ENCODE assay signal across 8 cellular contexts in genomic region chr20:38926934-38927616, GRCh38. TPM values are rescaled to one million over a fixed set of nuclear protein-coding genes. Genes with fewer than 3 reads are reported as not detected.
DNase-seq lines count a peak whose midpoint lies in the region; ATAC-seq and TF ChIP-seq lines count a peak whose summit lies in the region.

No MANE protein-coding gene starts in this region.

- TSS peak; percentile 42 for BruUV-seq in PC-3 (replicated peaks; lab: Mats Ljungman, UMichigan)

- no peaks in the 10 kb centered on the region for H3K27me3 ChIP-seq in CD4-positive, alpha-beta memory T cell (ENCODE audit: insufficient read depth, low read length)
- H3K27me3 ChIP-seq in PC-3 (ENCODE audit: low read length) (no peaks in the 10 kb centered on the region), rectal smooth muscle tissue (ENCODE audit: control insufficient read depth, insufficient read depth, low read length) (no peaks in the 10 kb centered on the region)

- ATAC-seq in GM21528 (IDR thresholded peaks at IDR 0.05; ENCODE audit: low FRiP score, unreplicated experiment): peak; percentile 12
- ATAC-seq in PC-3: no peak
- ATAC-seq in HG03521 (IDR thresholded peaks at IDR 0.05; ENCODE audit: unreplicated experiment): no peak

- peaks cover 0 to 2% (median 0%) of the 10 kb centered on the region in 8 donors for H3K9me3 Mint-ChIP-seq in CD4-positive, alpha-beta memory T cell

- peaks cover 59% of the 10 kb centered on the region for H3K79me2 ChIP-seq in PC-3 (ENCODE audit: low read length)

- peak overlapping the region in 4 of 7 donors; percentile 46 to 87 (median 67) for H3K27ac Mint-ChIP-seq in CD4-positive, alpha-beta memory T cell

- peaks cover 3% of the 10 kb centered on the region for H3K36me3 ChIP-seq in CD4-positive, alpha-beta memory T cell (ENCODE audit: insufficient read depth, low read length)
- H3K36me3 ChIP-seq in PC-3 (ENCODE audit: low read depth, low read length): peaks cover 10% of the 10 kb centered on the region; the same call in 1 of the 2 replicates
- no peaks in the 10 kb centered on the region for H3K36me3 ChIP-seq in rectal smooth muscle tissue (ENCODE audit: control insufficient read depth, insufficient read depth, low read length)

- H4K20me1 ChIP-seq in PC-3 (ENCODE audit: low read length): peaks cover 35% of the 10 kb centered on the region

- H3K9ac ChIP-seq in PC-3 (ENCODE audit: low read length) (peak overlapping the region; percentile 91), rectal smooth muscle tissue (ENCODE audit: low read length) (no peak overlapping the region)

- intact Hi-C loops in CD4-positive, alpha-beta memory T cell (cut with micrococcal nuclease): loop anchor here (1.0 to 2.0 kb wide), 5 partner anchors 35 to 454 kb away; partner anchors contain the start of genes ACTR5, DHX35 and RALGAPB
- intact Hi-C loops in PC-3 (cut with micrococcal nuclease): loop anchor here (1.0 kb wide), 2 partner anchors 35 to 121 kb away; partner anchors contain the start of gene DHX35

- peaks cover 0 to 7% of the 10 kb centered on the region in 2 donors for H3K36me3 Mint-ChIP-seq in CD4-positive, alpha-beta memory T cell

- peaks cover 33% of the 10 kb centered on the region for H3K4me1 ChIP-seq in CD4-positive, alpha-beta memory T cell (ENCODE audit: insufficient read depth, low read length)
- H3K4me1 ChIP-seq in PC-3 (ENCODE audit: insufficient read depth, low read length) (peaks cover 35% of the 10 kb centered on the region), rectal smooth muscle tissue (ENCODE audit: control insufficient read depth, insufficient read depth, low read length) (peaks cover 5% of the 10 kb centered on the region)

- peak overlapping the region; percentile 57 to 70 for H3K4me3 ChIP-seq in CD4-positive, alpha-beta memory T cell (ENCODE audit: low read length in 2 of 2)
- peak overlapping the region; percentile 95 for H3K4me3 ChIP-seq in PC-3 (ENCODE audit: low read length)
- peak overlapping the region; percentile 92 for H3K4me3 ChIP-seq in rectal smooth muscle tissue (ENCODE audit: low read length)

- no peak for DNase-seq in CD4-positive, alpha-beta memory T cell
- DNase-seq in PC-3: peak; percentile 22
- DNase-seq in fibroblast of gingiva (ENCODE audit: low read depth): peak; percentile 26
- DNase-seq in HuH-7 (ENCODE audit: low spot score): no peak
- no peak for DNase-seq in mesenteric fat pad (ENCODE audit: low spot score)

- H3K27me3 Mint-ChIP-seq in CD4-positive, alpha-beta memory T cell: no peaks in the 10 kb centered on the region

- H3K4me2 ChIP-seq in PC-3 (ENCODE audit: low read length): peak overlapping the region; percentile 94

- H3K4me1 Mint-ChIP-seq in CD4-positive, alpha-beta memory T cell: peaks cover 21 to 37% (median 27%) of the 10 kb centered on the region in 4 donors

- POLR2A ChIA-PET in CD4-positive, alpha-beta memory T cell (lab: Charles Lee; ENCODE audit: partially characterized antibody): interaction anchor here (1.0 to 2.8 kb wide), 4 partner anchors 35 to 122 kb away, joined by 3 to 23 read pairs (median 5); partner anchors contain the start of genes DHX35 and PPP1R16B
- POLR2A ChIA-PET in PC-3 (lab: Charles Lee; ENCODE audit: unreplicated experiment): interaction anchor here (0.6 kb wide), 1 partner anchor 35 kb away, joined by 3 read pairs; the partner anchor contains the start of gene DHX35

- H2AFZ ChIP-seq in PC-3 (ENCODE audit: low read length): peak overlapping the region; percentile 78

- peak overlapping the region; percentile 81 to 87 (median 82) for H3K4me3 Mint-ChIP-seq in CD4-positive, alpha-beta memory T cell

- H3K9me2 ChIP-seq in PC-3 (replicated peaks; ENCODE audit: low read length): no peaks in the 10 kb centered on the region

- H3K27ac ChIP-seq in CD4-positive, alpha-beta memory T cell (ENCODE audit: low read depth, low read length): peak overlapping the region; percentile 51
- H3K27ac ChIP-seq in PC-3 (ENCODE audit: low read length): peak overlapping the region; percentile 10; the same call in 1 of the 2 replicates
- peak overlapping the region; percentile 37 for H3K27ac ChIP-seq in rectal smooth muscle tissue (ENCODE audit: low read depth, low read length)

- no peaks in the 10 kb centered on the region for H3F3A ChIP-seq in PC-3 (ENCODE audit: low read length, unreplicated experiment)

- H3K9me3 ChIP-seq in CD4-positive, alpha-beta memory T cell (ENCODE audit: control insufficient read depth in 1 of 2, low read length in 2 of 2): no peaks in the 10 kb centered on the region
- no peaks in the 10 kb centered on the region for H3K9me3 ChIP-seq in PC-3 (ENCODE audit: low read length)

- no peak for TF ChIP-seq CTCF in PC-3 (conservative IDR thresholded peaks at IDR 0.05; ENCODE audit: low read depth, low read length)

- CTCF ChIA-PET in CD4-positive, alpha-beta memory T cell (lab: Charles Lee; ENCODE audit: partially characterized antibody): interaction anchor here (0.7 to 5.1 kb wide), 7 partner anchors 10 to 122 kb away, joined by 3 to 25 read pairs (median 3); partner anchors contain the start of gene DHX35
- CTCF ChIA-PET in PC-3 (lab: Charles Lee): interaction anchor here (0.7 to 1.7 kb wide), 2 partner anchors 123 to 177 kb away, joined by 3 to 6 read pairs; no protein-coding TSS in a partner anchor

RNA-seq across cellular contexts. Expression of gene FAM83D, which starts 0.9 kb away (rescaled TPM):
- 1 to 10 TPM; 1.4 to 1.5 TPM for total RNA-seq in CD4-positive, alpha-beta memory T cell
- polyA plus RNA-seq in CD4-positive, alpha-beta memory T cell: 1 to 10 TPM in 1 of 2 donors, under 1 TPM in 1; 0.93 to 1.2 TPM
- total RNA-seq in PC-3 (2014; rRNA removed): 69.6 and 81.4 TPM in 2 replicates
- total RNA-seq in mesenteric fat pad: 0.71 TPM

RNA-seq across cellular contexts. Expression of gene DHX35, which starts 35.1 kb away (rescaled TPM):
- total RNA-seq in CD4-positive, alpha-beta memory T cell: 10 to 100 TPM; 11.5 to 11.8 TPM
- 1 to 10 TPM; 2.7 to 8.5 TPM for polyA plus RNA-seq in CD4-positive, alpha-beta memory T cell
- total RNA-seq in PC-3 (2014; rRNA removed) (10.1 and 12.0 TPM in 2 replicates), mesenteric fat pad (8.4 TPM)

Comparison
In these comparisons a context has a peak if more than half of its experiments do, and no peak if none do; other contexts are left out.
1. DNase-seq: peak in PC-3 (single experiment) and fibroblast of gingiva (single experiment); none in CD4-positive, alpha-beta memory T cell (0 of 5), HuH-7 (single experiment) and mesenteric fat pad (single experiment).
2. RNA of gene FAM83D, which starts 0.9 kb away (total RNA-seq): 69.6 to 81.4 TPM in PC-3; 1.4 to 1.5 TPM in CD4-positive, alpha-beta memory T cell and 0.71 TPM in mesenteric fat pad (single experiment); every median in the first group is over 10 times any median in the second.
3. Peak in every context shown above with its lines, with median percentiles within 50 percentile points of each other: H3K27ac ChIP-seq and H3K4me3 ChIP-seq.